In the genomic region with DNA sequence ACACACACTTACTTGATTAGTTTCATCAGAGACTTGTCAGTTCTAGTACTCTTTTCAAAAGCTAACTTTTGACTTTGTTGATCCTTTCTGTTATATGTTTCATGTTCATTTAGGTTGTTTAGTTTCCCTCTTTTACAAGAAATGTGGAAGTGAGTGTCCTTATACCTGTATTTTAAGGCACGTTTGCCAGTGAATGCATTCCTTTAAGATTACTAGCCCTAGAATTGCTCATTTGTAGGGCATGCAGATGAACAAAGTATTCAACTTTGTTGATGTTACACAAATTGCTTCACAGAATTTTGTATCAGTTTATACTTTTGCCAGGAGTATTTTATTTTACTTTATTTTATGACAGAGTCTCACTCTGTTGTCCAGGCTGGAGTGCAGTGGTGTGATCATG, we compare ENCODE assay signal across 33 cellular contexts. TPM values are rescaled to one million over a fixed set of nuclear protein-coding genes. Genes with fewer than 3 reads are reported as not detected.
DNase-seq lines count a peak whose midpoint lies in the region; ATAC-seq and TF ChIP-seq lines count a peak whose summit lies in the region.
"Had no signal": no experiment of that assay in that cellular context is flagged by ENCODE, and none has a peak within 500 bp of the region (broad histone marks: within the 10 kb centered on the region; RNA-seq: fewer than 3 reads in every experiment).

No MANE protein-coding gene starts in this region.

- no peaks in the 10 kb centered on the region for H3K79me1 ChIP-seq in H9 (ENCODE audit: insufficient read depth, low read depth, low read length, poor library complexity, severe bottlenecking)

- H3K9me3 Mint-ChIP-seq in H9 = no peaks in the 10 kb centered on the region
- no peaks in the 10 kb centered on the region for H3K9me3 Mint-ChIP-seq in stimulated activated memory B cell treated with anti-CD40 and anti-IgM and Interleukin-4, amounts not matched to agents 10 μg/mL and 1 μg/mL and 100 μg/mL, for 72 hours
- H3K9me3 Mint-ChIP-seq: activated B cell treated with CpG ODN at 0.5 μM for 24 hours; activated T-cell treated with anti-CD3 and anti-CD28 coated beads, Interleukin-2, amount 50 U/mL, for 24 hours had no signal

- no peaks in the 10 kb centered on the region for H3K27me3 ChIP-seq in H9 (ENCODE audit: insufficient read depth, low read length)
- H3K27me3 ChIP-seq: body of pancreas, left lung, ovary, SJSA1, suprapubic skin had no signal

- peak; percentile 56 for DNase-seq in HCEC 1CT
- DNase-seq in RWPE1 (ENCODE audit: low spot score) = peak; percentile 48
- DNase-seq in epithelial cell of esophagus (ENCODE audit: low read depth) = peak; percentile 74
- DNase-seq in renal cortical epithelial cell (ENCODE audit: low read depth) = peak; percentile 65
- DNase-seq in H9 = no peak
- DNase-seq: activated B cell treated with CpG ODN at 0.5 μM for 24 hours; activated CD4-positive, alpha-beta T cell treated with anti-CD3 and anti-CD28 coated beads, Interleukin-2, amount 50 U/mL, for 1 hour; activated gamma-delta T cell; activated T-cell treated with anti-CD3 and anti-CD28 coated beads, Interleukin-2, amount 50 U/mL, for 24 hours; body of pancreas; C1 segment of cervical spinal cord; COR-L47; DMS53; GDM1; hypothalamus; Kasumi-1; left lung; mesenchymal stem cell; NCI-H1436 treated with DMSO at 0.1 percent for 48 hours; NCI-H2107; NCI-H774; ovary; retina; small intestine; stimulated activated naive CD4-positive, alpha-beta T cell treated with Interleukin-2 at 50 U/mL for 16 hours; T-helper 1 cell had no signal

- H2BK12ac ChIP-seq in H9 (ENCODE audit: insufficient read length, low read depth, low read length) = no peak overlapping the region

- H2BK15ac ChIP-seq in H9 (ENCODE audit: low read depth, low read length) = no peak overlapping the region

- H2AK5ac ChIP-seq in H9 (ENCODE audit: insufficient read length, low read length) = no peak overlapping the region

- WGBS in H9 (ENCODE audit: extremely low coverage, insufficient read length, low lambda C conversion rate) = no CpG with 5 or more reads among the region's 1 CpG

- H2BK5ac ChIP-seq in H9 (ENCODE audit: insufficient read length, low read length) = no peak overlapping the region

- no peak overlapping the region for H2BK120ac ChIP-seq in H9 (ENCODE audit: low read depth, low read length, poor library complexity, severe bottlenecking)

- H3K23me2 ChIP-seq in H9 (ENCODE audit: insufficient read length, low read depth, low read length, poor library complexity, severe bottlenecking) = no peaks in the 10 kb centered on the region

- H3T11ph ChIP-seq in H9 (ENCODE audit: low read length) = no peak overlapping the region

- TF ChIP-seq CTCF in RWPE1 (conservative IDR thresholded peaks at IDR 0.05; ENCODE audit: low read depth) (no peak), epithelial cell of esophagus (IDR thresholded peaks at IDR 0.05; ENCODE audit: insufficient read depth, low read depth, low read length, missing control alignments) (no peak), H9 (conservative IDR thresholded peaks at IDR 0.05) (no peak)

- H3K79me2 ChIP-seq in H9 (ENCODE audit: insufficient read depth, low read length) = no peaks in the 10 kb centered on the region

- no peak overlapping the region for H3K27ac Mint-ChIP-seq in H9
- H3K27ac Mint-ChIP-seq in stimulated activated memory B cell treated with anti-CD40 and anti-IgM and Interleukin-4, amounts not matched to agents 10 μg/mL and 1 μg/mL and 100 μg/mL, for 72 hours = no peak overlapping the region
- H3K27ac Mint-ChIP-seq: activated B cell treated with CpG ODN at 0.5 μM for 24 hours; activated T-cell treated with anti-CD3 and anti-CD28 coated beads, Interleukin-2, amount 50 U/mL, for 24 hours had no signal

- H3K23ac ChIP-seq in H9 (ENCODE audit: insufficient read length, low read depth, low read length) = no peak overlapping the region

- H3K9me3 ChIP-seq in H9 (ENCODE audit: control insufficient read depth, low read depth, low read length) = no peaks in the 10 kb centered on the region
- H3K9me3 ChIP-seq: body of pancreas, left lung, ovary, SJSA1, suprapubic skin had no signal

- H3K4me1 ChIP-seq in H9 (ENCODE audit: insufficient read depth, low read length) = no peaks in the 10 kb centered on the region
- H3K4me1 ChIP-seq: SJSA1, suprapubic skin had no signal

- no peak overlapping the region for H2BK20ac ChIP-seq in H9 (ENCODE audit: low read depth, low read length, poor library complexity, severe bottlenecking)

- H4K5ac ChIP-seq in H9 (ENCODE audit: insufficient read length, low read depth, low read length) = no peak overlapping the region

- no peak overlapping the region for H2AFZ ChIP-seq in H9 (ENCODE audit: low read length)

- H3K4me1 Mint-ChIP-seq in H9 = no peaks in the 10 kb centered on the region
- peaks cover 2% of the 10 kb centered on the region for H3K4me1 Mint-ChIP-seq in stimulated activated memory B cell treated with anti-CD40 and anti-IgM and Interleukin-4, amounts not matched to agents 10 μg/mL and 1 μg/mL and 100 μg/mL, for 72 hours
- H3K4me1 Mint-ChIP-seq: activated B cell treated with CpG ODN at 0.5 μM for 24 hours had no signal

- H3K18ac ChIP-seq in H9 (ENCODE audit: insufficient read length, low read depth, low read length) = no peak overlapping the region

- no peak overlapping the region for H3K4me2 ChIP-seq in H9 (ENCODE audit: insufficient read depth, insufficient read length, low read length)

- no peak overlapping the region for H3K14ac ChIP-seq in H9 (ENCODE audit: insufficient read depth, low read length)

- H3K9ac ChIP-seq in H9 (ENCODE audit: extremely low read depth, insufficient read length, low read length) = no peak overlapping the region

- H3K56ac ChIP-seq in H9 (ENCODE audit: insufficient read length, low read depth, low read length) = no peak overlapping the region

- H3K4ac ChIP-seq in H9 (ENCODE audit: low read depth, low read length) = no peak overlapping the region

- peaks cover 16% of the 10 kb centered on the region for H3K27me3 Mint-ChIP-seq in H9 (ENCODE audit: low read depth)
- peaks cover 59% of the 10 kb centered on the region for H3K27me3 Mint-ChIP-seq in stimulated activated memory B cell treated with anti-CD40 and anti-IgM and Interleukin-4, amounts not matched to agents 10 μg/mL and 1 μg/mL and 100 μg/mL, for 72 hours

- no peak overlapping the region for H3K4me3 ChIP-seq in epithelial cell of esophagus (ENCODE audit: low read length)
- H3K4me3 ChIP-seq: body of pancreas, left lung, ovary, SJSA1, suprapubic skin had no signal

- ATAC-seq in HG02885 (IDR thresholded peaks at IDR 0.05; ENCODE audit: poor library complexity, unreplicated experiment) (no peak), HG03432 (IDR thresholded peaks at IDR 0.05; ENCODE audit: unreplicated experiment) (no peak)
- ATAC-seq in stimulated activated memory B cell treated with anti-CD40 and anti-IgM and Interleukin-4, amounts not matched to agents 10 μg/mL and 1 μg/mL and 100 μg/mL, for 72 hours = no peak
- ATAC-seq: body of pancreas, left lung had no signal

- no peaks in the 10 kb centered on the region for H4K20me1 ChIP-seq in H9 (ENCODE audit: control insufficient read depth, insufficient read depth, insufficient read length)

- no peak overlapping the region for H4K91ac ChIP-seq in H9 (ENCODE audit: insufficient read length, low read depth, low read length)

- POLR2A ChIA-PET in RWPE1 (lab: Yijun Ruan, JAX; ENCODE audit: low non-redundant PET) = no interaction called here

- H3K27ac ChIP-seq in RWPE1 (no peak overlapping the region), H9 (ENCODE audit: insufficient read length, low read depth, low read length) (no peak overlapping the region)
- H3K27ac ChIP-seq: body of pancreas, left lung, ovary, SJSA1, suprapubic skin had no signal

- CTCF ChIA-PET in RWPE1 (lab: Yijun Ruan, JAX) = no interaction called here

- no peak overlapping the region for H4K8ac ChIP-seq in H9 (replicated peaks; ENCODE audit: insufficient read length, low read depth, low read length)

- no peak overlapping the region for H3K4me3 Mint-ChIP-seq in H9
- H3K4me3 Mint-ChIP-seq in stimulated activated memory B cell treated with anti-CD40 and anti-IgM and Interleukin-4, amounts not matched to agents 10 μg/mL and 1 μg/mL and 100 μg/mL, for 72 hours = no peak overlapping the region
- H3K4me3 Mint-ChIP-seq: activated B cell treated with CpG ODN at 0.5 μM for 24 hours; activated T-cell treated with anti-CD3 and anti-CD28 coated beads, Interleukin-2, amount 50 U/mL, for 24 hours had no signal

- H3K36me3 Mint-ChIP-seq in H9 (ENCODE audit: insufficient read depth in 1 of 3, low read depth in 3 of 3) = no peaks in the 10 kb centered on the region
- H3K36me3 Mint-ChIP-seq in stimulated activated memory B cell treated with anti-CD40 and anti-IgM and Interleukin-4, amounts not matched to agents 10 μg/mL and 1 μg/mL and 100 μg/mL, for 72 hours = no peaks in the 10 kb centered on the region

RNA-seq across cellular contexts. Expression of gene IL1RL2, which starts 6.3 kb away (rescaled TPM):
- total RNA-seq in renal cortical epithelial cell = 3.3 and 4.6 TPM in 2 replicates
- not detected in 2 replicates for total RNA-seq in H9 (2021)
- total RNA-seq: activated B cell treated with CpG ODN at 0.5 μM for 24 hours, H1, RPMI7951, SJSA1 had no signal

RNA-seq across cellular contexts. Expression of gene IL1R1, which starts 50.5 kb away (rescaled TPM):
- total RNA-seq in renal cortical epithelial cell (21.5 and 62.7 TPM in 2 replicates), H9 (2021) (0.39 and 0.46 TPM in 2 replicates)
- total RNA-seq: activated B cell treated with CpG ODN at 0.5 μM for 24 hours had no signal

Comparison
In these comparisons a context has a peak if more than half of its experiments do, and no peak if none do; other contexts are left out.
1. RNA of gene IL1R1, which starts 50.5 kb away (total RNA-seq): 21.5 to 62.7 TPM in renal cortical epithelial cell; 0.39 to 0.46 TPM in H9; every median in the first group is over 10 times any median in the second.